In genomic region chrX:65491620-65492019, GRCh38 we compare ENCODE assay signal across 35 cellular contexts.
"Had no signal": no experiment of that assay in that cellular context is flagged by ENCODE, and none has a peak within 500 bp of the region (broad histone marks: within the 10 kb centered on the region; RNA-seq: fewer than 3 reads in every experiment).

No MANE protein-coding gene starts in this region.

- H3K27me3 ChIP-seq: MG63 had no signal

- H3K4me2 ChIP-seq: KMS-11 had no signal

- H3K9me3 ChIP-seq: MG63 had no signal

- DNase-seq: Karpas-422, Kasumi-1, MG63, MM.1S, MV-4-11, NCI-H1048, NCI-H1092, NCI-H1092 treated with DMSO at 0.1 percent for 48 hours, NCI-H1105, NCI-H1105 treated with DMSO at 0.1 percent for 48 hours, NCI-H1417, NCI-H1417 treated with DMSO at 0.1 percent for 48 hours, NCI-H1436, NCI-H1436 treated with DMSO at 0.1 percent for 48 hours, NCI-H146, NCI-H1694, NCI-H1694 treated with DMSO at 0.1 percent for 48 hours, NCI-H187, NCI-H187 treated with DMSO at 0.1 percent for 48 hours, NCI-H1930, NCI-H2029, NCI-H2029 treated with DMSO at 0.1 percent for 48 hours, NCI-H2081, NCI-H2081 treated with DMSO at 0.1 percent for 48 hours, NCI-H2107, NCI-H2171, NCI-H2171 treated with DMSO at 0.1 percent for 48 hours, NCI-H2227 treated with DMSO at 0.1 percent for 48 hours, NCI-H226, NCI-H345, NCI-H446 treated with DMSO at 0.1 percent for 48 hours, NCI-H510A, NCI-H510A treated with DMSO at 0.1 percent for 48 hours, NCI-H524 had no signal

- H3K36me3 ChIP-seq: MG63 had no signal

- H3K4me3 ChIP-seq: MG63 had no signal

- H3K9ac ChIP-seq: KMS-11 had no signal

- H3K27ac ChIP-seq: KMS-11 had no signal
